In genomic region chr6:33075208-33075567, GRCh38 we compare ENCODE assay signal across 8 cellular contexts. TPM values are rescaled to one million over a fixed set of nuclear protein-coding genes. Genes with fewer than 3 reads are reported as not detected.
DNase-seq lines count a peak whose midpoint lies in the region; ATAC-seq and TF ChIP-seq lines count a peak whose summit lies in the region.

No MANE protein-coding gene starts in this region.

- H3F3A ChIP-seq in neural progenitor cell (ENCODE audit: low read depth): peaks cover 4% of the 10 kb centered on the region

- no peak overlapping the region for H3K4me3 ChIP-seq in gastroesophageal sphincter
- H3K4me3 ChIP-seq in mammary epithelial cell (replicated peaks in 1 of 3; ENCODE audit: insufficient read depth in 1 of 3, low read depth in 2 of 3, low read length in 3 of 3): no peak overlapping the region
- no peak overlapping the region for H3K4me3 ChIP-seq in neural progenitor cell

- H3K79me2 ChIP-seq in mammary epithelial cell (ENCODE audit: insufficient read depth, low read length) (no peaks in the 10 kb centered on the region), neural progenitor cell (ENCODE audit: low read depth) (no peaks in the 10 kb centered on the region)

- peak; percentile 7 for ATAC-seq in GM19324 (IDR thresholded peaks at IDR 0.05; ENCODE audit: low FRiP score, unreplicated experiment)
- peak; percentile 15 for ATAC-seq in HG03342 (IDR thresholded peaks at IDR 0.05; ENCODE audit: unreplicated experiment)
- no peak for ATAC-seq in gastroesophageal sphincter

- peaks cover 30 to 53% of the 10 kb centered on the region in 2 donors for H3K36me3 Mint-ChIP-seq in CD14-positive monocyte
- H3K36me3 Mint-ChIP-seq in neural progenitor cell: no peaks in the 10 kb centered on the region

- CTCF ChIA-PET in mammary epithelial cell (lab: Charles Lee; ENCODE audit: low non-redundant PET): interaction anchor here (0.6 kb wide), 1 partner anchor 142 kb away, joined by 3 read pairs; no protein-coding TSS in a partner anchor

- H3K9ac ChIP-seq in mammary epithelial cell (ENCODE audit: insufficient read depth, low read length) (no peak overlapping the region), neural progenitor cell (no peak overlapping the region)

- H3K27ac Mint-ChIP-seq in CD14-positive monocyte: peak overlapping the region; percentile 94 to 98 (median 97)
- H3K27ac Mint-ChIP-seq in neural progenitor cell: no peak overlapping the region

- H2AFZ ChIP-seq in mammary epithelial cell (ENCODE audit: low read depth, low read length): no peak overlapping the region
- H2AFZ ChIP-seq in neural progenitor cell (replicated peaks): no peak overlapping the region

- in situ Hi-C loops in mammary epithelial cell (cut with MboI; ENCODE audit: low sequenced_read_pairs in 2 of 2): no loop called here

- H3K4me1 ChIP-seq in gastroesophageal sphincter (peaks cover 0 to 9% (median 0%) of the 10 kb centered on the region in 3 donors), mammary epithelial cell (ENCODE audit: insufficient read depth, low read length) (peaks cover 2% of the 10 kb centered on the region), neural progenitor cell (no peaks in the 10 kb centered on the region)

- no peak for TF ChIP-seq POLR2A in gastroesophageal sphincter (IDR thresholded peaks at IDR 0.05)

- H4K20me1 ChIP-seq in mammary epithelial cell (ENCODE audit: insufficient read depth, low read length) (no peaks in the 10 kb centered on the region), neural progenitor cell (ENCODE audit: low read depth) (no peaks in the 10 kb centered on the region)

- no peak for DNase-seq in CD14-positive monocyte (ENCODE audit: low spot score)
- DNase-seq in mammary epithelial cell: no peak
- DNase-seq in NCI-H128 (lab: John Stamatoyannopoulos, UW; ENCODE audit: unreplicated experiment): no peak
- no peak for DNase-seq in neural progenitor cell (ENCODE audit: low spot score)
- DNase-seq in stimulated activated CD4-positive, alpha-beta T cell treated with anti-CD3 and anti-CD28 coated beads, Interleukin-4, amount 100 ng/mL, for 1 hour: no peak

- H3K27me3 ChIP-seq in gastroesophageal sphincter (peaks cover 19% of the 10 kb centered on the region), mammary epithelial cell (ENCODE audit: insufficient read depth, low read length) (peaks cover 2% of the 10 kb centered on the region), neural progenitor cell (peaks cover 3% of the 10 kb centered on the region)

- no peak overlapping the region for H3K4me2 ChIP-seq in mammary epithelial cell (ENCODE audit: insufficient read depth, low read depth, low read length)
- no peak overlapping the region for H3K4me2 ChIP-seq in neural progenitor cell

- BruUV-seq in mammary epithelial cell (replicated peaks; lab: Mats Ljungman, UMichigan): no TSS peak

- peak overlapping the region in 3 of 4 donors; percentile 41 to 77 (median 63) for H3K27ac ChIP-seq in gastroesophageal sphincter
- no peak overlapping the region for H3K27ac ChIP-seq in mammary epithelial cell (ENCODE audit: insufficient read depth, low read depth, low read length)
- H3K27ac ChIP-seq in neural progenitor cell: no peak overlapping the region

- H3K9me3 Mint-ChIP-seq in CD14-positive monocyte (no peaks in the 10 kb centered on the region), neural progenitor cell (no peaks in the 10 kb centered on the region)

- no peaks in the 10 kb centered on the region for H3K36me3 ChIP-seq in gastroesophageal sphincter
- no peaks in the 10 kb centered on the region for H3K36me3 ChIP-seq in mammary epithelial cell (ENCODE audit: insufficient read depth, low read length)
- no peaks in the 10 kb centered on the region for H3K36me3 ChIP-seq in neural progenitor cell

- dilution Hi-C loops in mammary epithelial cell (cut with HindIII; ENCODE audit: low sequenced_read_pairs): no loop called here

- no peaks in the 10 kb centered on the region for H3K9me3 ChIP-seq in gastroesophageal sphincter
- H3K9me3 ChIP-seq in mammary epithelial cell (replicated peaks; ENCODE audit: insufficient read depth, low read length): no peaks in the 10 kb centered on the region
- H3K9me3 ChIP-seq in neural progenitor cell (ENCODE audit: low read depth): no peaks in the 10 kb centered on the region

- H3K4me3 Mint-ChIP-seq in CD14-positive monocyte (peak overlapping the region; percentile 73 to 96), neural progenitor cell (no peak overlapping the region)

- TF ChIP-seq EP300 in gastroesophageal sphincter (IDR thresholded peaks at IDR 0.05): no peak

- 90 to 98% methylated on average over 4 of the region's 4 CpGs for WGBS in gastroesophageal sphincter (ENCODE audit: low coverage in 1 of 2), 2 donors
- 84% methylated on average over 4 of the region's 4 CpGs for WGBS in mammary epithelial cell (ENCODE audit: low coverage, missing lambda C conversion rate)

- TF ChIP-seq CTCF in CD14-positive monocyte (IDR thresholded peaks at IDR 0.05) (no peak), gastroesophageal sphincter (IDR thresholded peaks at IDR 0.05) (no peak), mammary epithelial cell (conservative IDR thresholded peaks at IDR 0.05 in 1 of 2, IDR thresholded peaks at IDR 0.05 in 1 of 2; ENCODE audit: extremely low read depth in 1 of 2, insufficient read depth in 1 of 2, low read depth in 1 of 2, low read length in 2 of 2) (no peak), neural progenitor cell (IDR thresholded peaks at IDR 0.05) (no peak)

- intact Hi-C loops in CD14-positive monocyte (cut with micrococcal nuclease): no loop called here
- intact Hi-C loops in mammary epithelial cell (cut with micrococcal nuclease): no loop called here

- H3K4me1 Mint-ChIP-seq in CD14-positive monocyte (peaks cover 74% of the 10 kb centered on the region), neural progenitor cell (peaks cover 11% of the 10 kb centered on the region)

- H3K27me3 Mint-ChIP-seq in CD14-positive monocyte (ENCODE audit: low read depth in 3 of 3): peaks cover 0 to 4% (median 0%) of the 10 kb centered on the region in 3 donors
- H3K27me3 Mint-ChIP-seq in neural progenitor cell (ENCODE audit: insufficient read depth, low read depth): peaks cover 11% of the 10 kb centered on the region

RNA-seq across cellular contexts. Expression of gene HLA-DPB1, which starts 0.6 kb away (rescaled TPM):
- 100 to 1,000 TPM; 569 to 682 TPM for polyA plus RNA-seq in CD14-positive monocyte
- total RNA-seq in gastroesophageal sphincter: 10 to 100 TPM; 32.1 to 86.3 (median 66.9) TPM
- total RNA-seq in mammary epithelial cell: 1 to 10 TPM in 1 of 2 donors, not detected in 1; 9.2 TPM
- polyA plus RNA-seq in mammary epithelial cell: 10.7 TPM
- not detected for polyA minus RNA-seq in mammary epithelial cell
- total RNA-seq in neural progenitor cell (ENCODE audit: low replicate concordance): 8.0 and 23.3 TPM in 2 replicates

RNA-seq across cellular contexts. Expression of gene HLA-DPA1, which starts 1.7 kb away (rescaled TPM):
- polyA plus RNA-seq in CD14-positive monocyte: 100 to 1,000 TPM; 578 to 796 TPM
- 100 to 1,000 TPM in 1 of 4 donors, 10 to 100 TPM in 3; 20.2 to 125 (median 45.4) TPM for total RNA-seq in gastroesophageal sphincter
- total RNA-seq in mammary epithelial cell: under 1 TPM in 1 of 2 donors, not detected in 1; 0.33 TPM
- polyA plus RNA-seq in mammary epithelial cell: 1.9 TPM
- polyA minus RNA-seq in mammary epithelial cell: not detected
- 1.5 and 2.8 TPM in 2 replicates for total RNA-seq in neural progenitor cell (ENCODE audit: low replicate concordance)

Comparison
In these comparisons a context has a peak if more than half of its experiments do, and no peak if none do; other contexts are left out.
1. H3K27ac ChIP-seq: peak in gastroesophageal sphincter (3 of 4); none in mammary epithelial cell (single experiment) and neural progenitor cell (single experiment).